In the genomic region with DNA sequence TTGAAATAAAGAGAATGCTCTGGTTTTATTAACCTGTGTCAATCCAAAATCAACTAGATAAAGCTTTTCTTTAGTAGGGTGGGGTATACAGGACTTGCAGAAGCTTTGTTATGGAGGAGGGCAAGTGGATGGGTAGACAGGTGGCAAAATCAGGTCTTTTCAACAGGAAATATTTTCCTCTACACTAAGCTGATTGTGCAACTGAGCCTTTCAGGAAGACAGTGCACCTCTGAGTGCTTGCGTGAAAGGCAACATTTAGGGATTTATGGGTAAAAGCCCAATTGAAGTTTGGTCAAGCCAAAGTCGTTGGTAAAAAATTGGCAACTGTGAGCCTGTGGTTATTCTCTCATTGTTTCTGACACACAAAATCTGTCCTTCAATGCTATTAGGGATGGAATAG, we compare ENCODE assay signal across 8 cellular contexts.
"Had no signal": no experiment of that assay in that cellular context is flagged by ENCODE, and none has a peak within 500 bp of the region (broad histone marks: within the 10 kb centered on the region; RNA-seq: fewer than 3 reads in every experiment).

No MANE protein-coding gene starts in this region.

- FAIRE-seq: G401.6, GM12878, GM12891, GM12892, GM18507, GM19239 had no signal

- H3K4me3 ChIP-seq: GM12878 had no signal

- DNase-seq: GDM1, GF-D8 had no signal

- ATAC-seq: GM12878 had no signal
